9 cellular contexts compared by ENCODE assay signal in the genomic region with DNA sequence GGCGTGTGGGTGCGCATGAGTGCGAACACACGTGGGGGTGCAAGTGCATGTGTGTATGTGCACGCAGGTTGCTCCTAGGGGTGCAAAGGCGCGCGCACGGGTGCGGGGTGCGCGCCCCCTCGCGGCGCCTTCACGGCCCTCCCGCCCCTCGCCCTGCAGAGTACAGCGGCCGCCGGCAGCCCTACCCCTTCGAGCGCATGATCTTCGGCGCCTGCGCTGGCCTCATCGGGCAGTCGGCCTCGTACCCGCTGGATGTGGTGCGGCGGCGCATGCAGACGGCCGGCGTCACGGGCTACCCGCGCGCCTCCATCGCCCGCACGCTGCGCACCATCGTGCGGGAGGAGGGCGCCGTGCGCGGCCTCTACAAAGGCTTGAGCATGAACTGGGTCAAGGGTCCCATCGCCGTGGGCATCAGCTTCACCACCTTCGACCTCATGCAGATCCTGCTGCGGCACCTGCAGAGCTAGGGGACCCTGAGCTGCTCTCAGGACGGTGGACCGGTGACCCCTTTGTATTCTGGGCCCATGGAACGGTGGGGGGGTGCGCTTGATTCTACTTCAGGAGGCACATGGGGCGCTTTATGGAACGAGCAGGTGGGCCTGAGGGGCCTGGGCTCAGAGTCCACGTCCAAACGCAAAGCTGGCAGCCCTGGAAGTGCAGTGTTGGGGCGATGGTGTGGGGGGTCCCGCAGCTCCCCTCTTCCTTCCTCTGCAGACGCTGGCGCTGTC. TPM values are rescaled to one million over a fixed set of nuclear protein-coding genes. Genes with fewer than 3 reads are reported as not detected.
DNase-seq lines count a peak whose midpoint lies in the region; ATAC-seq and TF ChIP-seq lines count a peak whose summit lies in the region.
"Had no signal": no experiment of that assay in that cellular context is flagged by ENCODE, and none has a peak within 500 bp of the region (broad histone marks: within the 10 kb centered on the region; RNA-seq: fewer than 3 reads in every experiment).

No MANE protein-coding gene starts in this region.

- H3K9me3 Mint-ChIP-seq in T-helper 2 cell treated with Interferon-gamma antibody and Interleukin-4, amounts not matched to agents 5 μg/mL and 100 μg/mL, for 36 hours: no peaks in the 10 kb centered on the region

- H3K4me3 Mint-ChIP-seq in T-helper 2 cell treated with Interferon-gamma antibody and Interleukin-4, amounts not matched to agents 5 μg/mL and 100 μg/mL, for 36 hours: no peak overlapping the region

- H3K27ac Mint-ChIP-seq in T-helper 2 cell treated with Interferon-gamma antibody and Interleukin-4, amounts not matched to agents 5 μg/mL and 100 μg/mL, for 36 hours: no peak overlapping the region

- H3K4me1 Mint-ChIP-seq in T-helper 2 cell treated with Interferon-gamma antibody and Interleukin-4, amounts not matched to agents 5 μg/mL and 100 μg/mL, for 36 hours (ENCODE audit: low read depth): no peaks in the 10 kb centered on the region

- DNase-seq in G401 (ENCODE audit: low spot score) (peak; percentile 41), foreskin keratinocyte (no peak), posterior cingulate gyrus (peak in 7 of 10 donors; percentile 23 to 92 (median 40)), NCI-H2196 (lab: John Stamatoyannopoulos, UW; ENCODE audit: unreplicated experiment) (no peak), HT-29 (ENCODE audit: low spot score) (no peak), NAMALWA (ENCODE audit: low spot score) (no peak)
- DNase-seq in T-helper 2 cell treated with Interferon-gamma antibody and Interleukin-4, amounts not matched to agents 5 μg/mL and 100 μg/mL, for 36 hours (ENCODE audit: low spot score): peak; percentile 12

- no peaks in the 10 kb centered on the region for H3K36me3 Mint-ChIP-seq in T-helper 2 cell treated with Interferon-gamma antibody and Interleukin-4, amounts not matched to agents 5 μg/mL and 100 μg/mL, for 36 hours (ENCODE audit: low read depth)

- no peaks in the 10 kb centered on the region for H3K4me1 ChIP-seq in foreskin keratinocyte

- ATAC-seq in foreskin keratinocyte: peak; percentile 18
- no peak for ATAC-seq in HG02884 (IDR thresholded peaks at IDR 0.05; ENCODE audit: unreplicated experiment)

- intact Hi-C loops in posterior cingulate gyrus (cut with DNase I): no loop called here

- H3K27ac ChIP-seq in foreskin keratinocyte: no peak overlapping the region
- H3K27ac ChIP-seq: skin epidermis had no signal

- in situ Hi-C loops in G401 (cut with HindIII; ENCODE audit: low sequenced_read_pairs): no loop called here

- TF ChIP-seq CTCF in foreskin keratinocyte (conservative IDR thresholded peaks at IDR 0.05): peak; percentile 49

- H3K27me3 Mint-ChIP-seq in T-helper 2 cell treated with Interferon-gamma antibody and Interleukin-4, amounts not matched to agents 5 μg/mL and 100 μg/mL, for 36 hours (ENCODE audit: low read depth): no peaks in the 10 kb centered on the region

- H3K27me3 ChIP-seq in foreskin keratinocyte: peaks cover 15% of the 10 kb centered on the region

RNA-seq across cellular contexts. Expression of a gene that starts 27.7 kb away (rescaled TPM):
- total RNA-seq in G401 (2014; rRNA removed; shearing (Covaris generic)): 58.0 and 60.2 TPM in 2 replicates
- 25.8 and 30.1 TPM in 2 replicates for total RNA-seq in foreskin keratinocyte
- polyA plus RNA-seq in foreskin keratinocyte: 34.4 and 36.5 TPM in 2 replicates
- total RNA-seq in HT-29 (2014; rRNA removed; shearing (Covaris generic)): 59.0 and 63.8 TPM in 2 replicates

RNA-seq across cellular contexts. Expression of a gene that starts 46.8 kb away (rescaled TPM):
- 2.3 and 3.0 TPM in 2 replicates for total RNA-seq in G401 (2014; rRNA removed; shearing (Covaris generic))
- total RNA-seq in foreskin keratinocyte: 2.6 and 2.7 TPM in 2 replicates
- 2.3 and 2.6 TPM in 2 replicates for polyA plus RNA-seq in foreskin keratinocyte
- total RNA-seq in HT-29 (2014; rRNA removed; shearing (Covaris generic)): 2.4 and 3.2 TPM in 2 replicates

RNA-seq across cellular contexts. Expression of a gene that starts 59.5 kb away (rescaled TPM):
- 2.9 TPM in 1 of 2 replicates, not detected in the other for total RNA-seq in G401 (2014; rRNA removed; shearing (Covaris generic))
- 0.18 TPM in 1 of 2 replicates, not detected in the other for total RNA-seq in foreskin keratinocyte
- 0.51 and 0.66 TPM in 2 replicates for polyA plus RNA-seq in foreskin keratinocyte
- total RNA-seq in HT-29 (2014; rRNA removed; shearing (Covaris generic)): 0.38 and 0.55 TPM in 2 replicates

Comparison
In these comparisons a context has a peak if more than half of its experiments do, and no peak if none do; other contexts are left out.
1. DNase-seq: peak in G401 (single experiment), T-helper 2 cell treated with Interferon-gamma antibody and Interleukin-4, amounts not matched to agents 5 μg/mL and 100 μg/mL, for 36 hours (single experiment) and posterior cingulate gyrus (7 of 10); none in foreskin keratinocyte (0 of 2), NCI-H2196 (single experiment), HT-29 (single experiment) and NAMALWA (single experiment).